Comparison of ENCODE assay signal across 21 cellular contexts in genomic region chr20:59566631-59567524, GRCh38. TPM values are rescaled to one million over a fixed set of nuclear protein-coding genes. Genes with fewer than 3 reads are reported as not detected.
DNase-seq lines count a peak whose midpoint lies in the region; ATAC-seq and TF ChIP-seq lines count a peak whose summit lies in the region.
"Had no signal": no experiment of that assay in that cellular context is flagged by ENCODE, and none has a peak within 500 bp of the region (broad histone marks: within the 10 kb centered on the region; RNA-seq: fewer than 3 reads in every experiment).

No MANE protein-coding gene starts in this region.

- peaks cover 9% of the 10 kb centered on the region for H3K4me1 Mint-ChIP-seq in stimulated activated naive CD8-positive, alpha-beta T cell treated with anti-CD3 and anti-CD28 coated beads, Interleukin-15, amount 100 ng/mL, for 72 hours
- peaks cover under 1% of the 10 kb centered on the region for H3K4me1 Mint-ChIP-seq in progenitor cell of endocrine pancreas (ENCODE audit: low read depth)
- peaks cover 4% of the 10 kb centered on the region; the same call in 1 of the 2 replicates for H3K4me1 Mint-ChIP-seq in WTC11
- H3K4me1 Mint-ChIP-seq: IgD-negative memory B cell had no signal

- no peak overlapping the region for H3K4me2 ChIP-seq in Karpas-422 (ENCODE audit: low read depth, low read length, poor library complexity, severe bottlenecking)
- H3K4me2 ChIP-seq: SK-N-SH had no signal

- TF ChIP-seq POLR2A in stomach (IDR thresholded peaks at IDR 0.05) = no peak

- H3K27me3 ChIP-seq in stomach (peaks cover 0 to 54% (median 4%) of the 10 kb centered on the region in 3 donors), Karpas-422 (ENCODE audit: low read length) (no peaks in the 10 kb centered on the region)

- POLR2A ChIA-PET in WTC11 (lab: Charles Lee) = no interaction called here

- CTCF ChIA-PET in WTC11 (lab: Charles Lee) = no interaction called here

- TF ChIP-seq CTCF in stomach (IDR thresholded peaks at IDR 0.05) (no peak), progenitor cell of endocrine pancreas (IDR thresholded peaks at IDR 0.05; ENCODE audit: unreplicated experiment) (no peak), WTC11 (IDR thresholded peaks at IDR 0.05) (no peak)

- H3K36me3 ChIP-seq in stomach (no peaks in the 10 kb centered on the region), Karpas-422 (ENCODE audit: insufficient read depth, low read length) (no peaks in the 10 kb centered on the region)

- no peaks in the 10 kb centered on the region for H3K9me2 ChIP-seq in Karpas-422 (replicated peaks; ENCODE audit: insufficient read depth, low read length)
- H3K9me2 ChIP-seq: SK-N-SH had no signal

- no peak overlapping the region for H3K9ac ChIP-seq in Karpas-422 (ENCODE audit: low read length)
- H3K9ac ChIP-seq: SK-N-SH had no signal

- H3K4me3 Mint-ChIP-seq in stimulated activated naive CD8-positive, alpha-beta T cell treated with anti-CD3 and anti-CD28 coated beads, Interleukin-15, amount 100 ng/mL, for 72 hours = no peak overlapping the region
- H3K4me3 Mint-ChIP-seq in progenitor cell of endocrine pancreas (ENCODE audit: low read depth) (no peak overlapping the region), WTC11 (no peak overlapping the region)
- H3K4me3 Mint-ChIP-seq: H9, IgD-negative memory B cell had no signal

- 76 to 86% (median 77%) methylated on average over 14 to 23 of the region's 23 CpGs for WGBS in stomach, 5 donors

- no peak for DNase-seq in stimulated activated naive CD8-positive, alpha-beta T cell treated with anti-CD3 and anti-CD28 coated beads, Interleukin-15, amount 100 ng/mL, for 72 hours
- DNase-seq in stimulated activated naive CD8-positive, alpha-beta T cell treated with anti-CD3 and anti-CD28 coated beads, Interleukin-15, Interleukin-2, amounts not matched to agents 100 U/mL and 50 U/mL, for 24 hours = no peak
- peak; percentile 87 for DNase-seq in mesenteric fat pad (ENCODE audit: low spot score)
- DNase-seq in stomach = peak; percentile 16
- no peak for DNase-seq in progenitor cell of endocrine pancreas (ENCODE audit: low spot score, unreplicated experiment)
- DNase-seq in WTC11 (ENCODE audit: low spot score) = no peak
- no peak for DNase-seq in Karpas-422
- no peak for DNase-seq in pons (ENCODE audit: low spot score)
- DNase-seq: AML-193, DMS79 treated with DMSO at 0.1 percent for 48 hours, H9, NCI-H1105 treated with DMSO at 0.1 percent for 48 hours, NCI-H1694 treated with DMSO at 0.1 percent for 48 hours, NCI-H510A treated with DMSO at 0.1 percent for 48 hours, NCI-H774, OCI-M1, SHP77 treated with DMSO at 0.1 percent for 48 hours, SK-N-SH had no signal

- H4K20me1 ChIP-seq in Karpas-422 (ENCODE audit: insufficient read depth, low read depth, low read length) = no peaks in the 10 kb centered on the region

- H3K4me3 ChIP-seq in stomach (no peak overlapping the region), Karpas-422 (ENCODE audit: low read length) (no peak overlapping the region)

- peaks cover 3% of the 10 kb centered on the region for H3K27me3 Mint-ChIP-seq in stimulated activated naive CD8-positive, alpha-beta T cell treated with anti-CD3 and anti-CD28 coated beads, Interleukin-15, amount 100 ng/mL, for 72 hours
- H3K27me3 Mint-ChIP-seq in progenitor cell of endocrine pancreas = peaks cover 30% of the 10 kb centered on the region
- H3K27me3 Mint-ChIP-seq in WTC11 (ENCODE audit: low read depth) = peaks cover 36% of the 10 kb centered on the region
- H3K27me3 Mint-ChIP-seq: IgD-negative memory B cell had no signal

- no peak overlapping the region for H3K27ac Mint-ChIP-seq in stimulated activated naive CD8-positive, alpha-beta T cell treated with anti-CD3 and anti-CD28 coated beads, Interleukin-15, amount 100 ng/mL, for 72 hours
- H3K27ac Mint-ChIP-seq in progenitor cell of endocrine pancreas (no peak overlapping the region), WTC11 (no peak overlapping the region)
- H3K27ac Mint-ChIP-seq: H9, IgD-negative memory B cell had no signal

- H3K9me3 ChIP-seq in stomach (no peaks in the 10 kb centered on the region), Karpas-422 (ENCODE audit: low read length) (no peaks in the 10 kb centered on the region)
- H3K9me3 ChIP-seq: SK-N-SH had no signal

- H2AFZ ChIP-seq in Karpas-422 (ENCODE audit: low read length) = no peak overlapping the region

- TF ChIP-seq EP300 in stomach (IDR thresholded peaks at IDR 0.05) = no peak

- H3K36me3 Mint-ChIP-seq in progenitor cell of endocrine pancreas (ENCODE audit: insufficient read depth) (no peaks in the 10 kb centered on the region), WTC11 (no peaks in the 10 kb centered on the region)
- H3K36me3 Mint-ChIP-seq: IgD-negative memory B cell had no signal

- H3K4me1 ChIP-seq in stomach = peaks cover 3 to 5% (median 4%) of the 10 kb centered on the region in 4 donors
- H3K4me1 ChIP-seq in Karpas-422 (ENCODE audit: low read length) = no peaks in the 10 kb centered on the region

- peak; percentile 17 for ATAC-seq in stimulated activated naive CD8-positive, alpha-beta T cell treated with anti-CD3 and anti-CD28 coated beads, Interleukin-15, amount 100 ng/mL, for 72 hours
- ATAC-seq in stimulated activated naive CD8-positive, alpha-beta T cell treated with anti-CD3 and anti-CD28 coated beads, Interleukin-15, Interleukin-2, amounts not matched to agents 100 U/mL and 50 U/mL, for 24 hours = no peak
- ATAC-seq in WTC11 = no peak

- H3K9me3 Mint-ChIP-seq in stimulated activated naive CD8-positive, alpha-beta T cell treated with anti-CD3 and anti-CD28 coated beads, Interleukin-15, amount 100 ng/mL, for 72 hours = no peaks in the 10 kb centered on the region
- H3K9me3 Mint-ChIP-seq in progenitor cell of endocrine pancreas (ENCODE audit: low read depth) (no peaks in the 10 kb centered on the region), WTC11 (no peaks in the 10 kb centered on the region)
- H3K9me3 Mint-ChIP-seq: IgD-negative memory B cell had no signal

- intact Hi-C loops in stomach (cut with DNase I; ENCODE audit: low total_unique reads) = no loop called here

- H3K27ac ChIP-seq in stomach = no peak overlapping the region
- H3K27ac ChIP-seq in Karpas-422 (ENCODE audit: low read length) = no peak overlapping the region
- H3K27ac ChIP-seq: 22Rv1, C4-2B had no signal

- H3K79me2 ChIP-seq in Karpas-422 (ENCODE audit: low read length) = no peaks in the 10 kb centered on the region

TF ChIP-seq in WTC11, 78 proteins besides CTCF, POLR2A, EP300 and RAD21:
- TF ChIP-seq FOXJ3 (CRISPR knock-in tag; IDR thresholded peaks at IDR 0.05; ENCODE audit: borderline replicate concordance) (no peak), GABPB1 (CRISPR knock-in tag; IDR thresholded peaks at IDR 0.05) (no peak), RELA (CRISPR knock-in tag; IDR thresholded peaks at IDR 0.05; ENCODE audit: borderline replicate concordance) (no peak), SP1 (CRISPR knock-in tag; conservative IDR thresholded peaks at IDR 0.05) (no peak), CDX4 (CRISPR knock-in tag; IDR thresholded peaks at IDR 0.05; ENCODE audit: borderline replicate concordance) (no peak), JUN (CRISPR knock-in tag; IDR thresholded peaks at IDR 0.05) (no peak), ZBTB21 (CRISPR knock-in tag; IDR thresholded peaks at IDR 0.05; ENCODE audit: borderline replicate concordance) (no peak), USF1 (CRISPR knock-in tag; IDR thresholded peaks at IDR 0.05) (no peak), ATF1 (CRISPR knock-in tag; IDR thresholded peaks at IDR 0.05) (no peak), MYBL2 (CRISPR knock-in tag; IDR thresholded peaks at IDR 0.05) (no peak), TEAD4 (CRISPR knock-in tag; IDR thresholded peaks at IDR 0.05) (no peak), PREB (CRISPR knock-in tag; IDR thresholded peaks at IDR 0.05; ENCODE audit: borderline replicate concordance) (no peak), SMAD4 (CRISPR knock-in tag; IDR thresholded peaks at IDR 0.05) (no peak), NR1H2 (CRISPR knock-in tag; IDR thresholded peaks at IDR 0.05) (no peak)

RNA-seq across cellular contexts. Expression of gene PHACTR3, which starts 37.5 kb away (rescaled TPM):
- total RNA-seq in mesenteric fat pad (1.8 TPM), stomach (1 to 10 TPM in 1 of 5 donors, under 1 TPM in 1, not detected in 3; 0.58 to 3.7 TPM), progenitor cell of endocrine pancreas (1.1 and 1.4 TPM in 2 replicates), WTC11 (2021) (0.23 to 0.30 TPM (median 0.28 TPM) in 3 replicates)
- 1 to 10 TPM in 2 of 3 donors, under 1 TPM in 1; 0.55 to 3.7 (median 3.2) TPM for polyA plus RNA-seq in stomach
- not detected in 2 replicates for total RNA-seq in Karpas-422 (2014; rRNA removed; shearing (Covaris generic); ENCODE audit: low replicate concordance)
- total RNA-seq: H9 had no signal
- polyA plus RNA-seq: IgD-negative memory B cell had no signal

Comparison
In these comparisons a context has a peak if more than half of its experiments do, and no peak if none do; other contexts are left out.
1. DNase-seq: peak in mesenteric fat pad (single experiment) and stomach (single experiment); none in stimulated activated naive CD8-positive, alpha-beta T cell treated with anti-CD3 and anti-CD28 coated beads, Interleukin-15, amount 100 ng/mL, for 72 hours (0 of 2), stimulated activated naive CD8-positive, alpha-beta T cell treated with anti-CD3 and anti-CD28 coated beads, Interleukin-15, Interleukin-2, amounts not matched to agents 100 U/mL and 50 U/mL, for 24 hours (single experiment), progenitor cell of endocrine pancreas (single experiment), WTC11 (single experiment), Karpas-422 (single experiment) and pons (single experiment).